8 cellular contexts compared by ENCODE assay signal in the genomic region with DNA sequence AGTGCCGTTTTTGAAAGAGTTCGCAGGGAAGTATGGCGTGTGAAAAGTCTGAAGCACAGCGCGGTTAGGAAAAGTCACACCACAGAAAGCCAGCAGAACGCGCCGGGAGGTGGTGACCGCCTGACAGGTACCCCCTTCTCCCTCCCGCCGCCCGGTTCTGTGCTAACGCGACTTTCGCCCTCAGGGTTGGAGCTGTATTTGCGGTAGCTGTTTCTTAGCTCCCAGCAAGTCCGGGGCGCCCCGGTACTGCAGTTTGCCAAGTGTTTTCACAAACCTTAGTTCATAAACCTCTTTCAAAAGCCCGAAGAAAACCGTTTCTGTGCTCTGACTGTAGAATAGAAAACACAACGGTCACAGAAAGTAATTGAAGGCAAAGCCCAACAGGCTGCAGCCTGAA. TPM values are rescaled to one million over a fixed set of nuclear protein-coding genes. Genes with fewer than 3 reads are reported as not detected.
DNase-seq lines count a peak whose midpoint lies in the region; ATAC-seq and TF ChIP-seq lines count a peak whose summit lies in the region.

No MANE protein-coding gene starts in this region.

- H3K36me3 ChIP-seq in ES-I3 (ENCODE audit: insufficient read depth, low read length) (no peaks in the 10 kb centered on the region), HUES6 (ENCODE audit: control insufficient read depth, insufficient read depth, low read length) (no peaks in the 10 kb centered on the region), endocrine pancreas (ENCODE audit: control insufficient read depth, insufficient read depth, low read length) (no peaks in the 10 kb centered on the region), mucosa of rectum (ENCODE audit: control insufficient read depth in 2 of 2, insufficient read depth in 2 of 2, low read length in 2 of 2) (no peaks in the 10 kb centered on the region), suprapubic skin (no peaks in the 10 kb centered on the region)

- TF ChIP-seq POLR2A in suprapubic skin (IDR thresholded peaks at IDR 0.05) = no peak

- peaks cover 33% of the 10 kb centered on the region for H3K27me3 ChIP-seq in HUES6 (ENCODE audit: control insufficient read depth, insufficient read depth, low read length)
- no peaks in the 10 kb centered on the region for H3K27me3 ChIP-seq in endocrine pancreas (ENCODE audit: control insufficient read depth, insufficient read depth, low read length)
- H3K27me3 ChIP-seq in mucosa of rectum (ENCODE audit: control insufficient read depth in 2 of 2, insufficient read depth in 2 of 2, low read length in 2 of 2) = no peaks in the 10 kb centered on the region
- no peaks in the 10 kb centered on the region for H3K27me3 ChIP-seq in suprapubic skin

- DNase-seq in activated CD4-positive, alpha-beta T cell treated with anti-CD3 and anti-CD28 coated beads for 4 hours = peak; percentile 34 to 49
- DNase-seq in suprapubic skin (ENCODE audit: low spot score in 2 of 2) (peak; percentile 72 to 87), dermis blood vessel endothelial cell (no peak)

- H3K9me3 ChIP-seq in ES-I3 (ENCODE audit: control insufficient read depth, insufficient read depth, low read length) (no peaks in the 10 kb centered on the region), HUES6 (ENCODE audit: control insufficient read depth, insufficient read depth, low read depth, low read length) (no peaks in the 10 kb centered on the region), endocrine pancreas (ENCODE audit: control insufficient read depth, low read length) (no peaks in the 10 kb centered on the region), mucosa of rectum (ENCODE audit: control insufficient read depth in 2 of 2, low read length in 2 of 2) (no peaks in the 10 kb centered on the region), suprapubic skin (no peaks in the 10 kb centered on the region)

- H3K27ac ChIP-seq in HUES6 (ENCODE audit: low read depth, low read length) (no peak overlapping the region), mucosa of rectum (ENCODE audit: low read depth in 2 of 2, low read length in 2 of 2) (peak overlapping the region; percentile 79 to 87), suprapubic skin (peak overlapping the region; percentile 82)

- WGBS in suprapubic skin = 2% methylated on average over 21 of the region's 22 CpGs

- H3K4me3 ChIP-seq in HUES6 (ENCODE audit: low read depth, low read length) (peak overlapping the region; percentile 92), endocrine pancreas (ENCODE audit: control insufficient read depth, insufficient read depth, low read length) (peak overlapping the region; percentile 79), mucosa of rectum (ENCODE audit: low read length in 2 of 2) (peak overlapping the region; percentile 84 to 90), suprapubic skin (peak overlapping the region; percentile 73)

- peak; percentile 46 for ATAC-seq in GM21529 (IDR thresholded peaks at IDR 0.05; ENCODE audit: unreplicated experiment)

- no peak for TF ChIP-seq EP300 in suprapubic skin (IDR thresholded peaks at IDR 0.05)

- TF ChIP-seq CTCF in suprapubic skin (IDR thresholded peaks at IDR 0.05) = no peak

- H3K9ac ChIP-seq in ES-I3 (ENCODE audit: low read depth, low read length) = peak overlapping the region; percentile 93
- H3K9ac ChIP-seq in HUES6 (ENCODE audit: low read length) = no peak overlapping the region
- peak overlapping the region; percentile 71 for H3K9ac ChIP-seq in endocrine pancreas (ENCODE audit: control insufficient read depth, insufficient read depth, low read length)
- H3K9ac ChIP-seq in mucosa of rectum (ENCODE audit: low read depth in 1 of 2, low read length in 2 of 2) = peak overlapping the region; percentile 79 to 83

- 0 out of 2 replicates have a peak, but pooled peaks cover 4% of the 10 kb centered on the region for H3K4me1 ChIP-seq in ES-I3 (ENCODE audit: insufficient read depth, low read length)
- peaks cover 8% of the 10 kb centered on the region; the same call in 1 of the 2 replicates for H3K4me1 ChIP-seq in HUES6 (ENCODE audit: control insufficient read depth, insufficient read depth, low read length)
- H3K4me1 ChIP-seq in endocrine pancreas (ENCODE audit: control insufficient read depth, insufficient read depth, low read length) = peaks cover 14% of the 10 kb centered on the region
- peaks cover 3 to 4% of the 10 kb centered on the region in 2 donors for H3K4me1 ChIP-seq in mucosa of rectum (ENCODE audit: control insufficient read depth in 2 of 2, insufficient read depth in 2 of 2, low read length in 2 of 2)
- H3K4me1 ChIP-seq in suprapubic skin = peaks cover 34% of the 10 kb centered on the region

RNA-seq across cellular contexts. Expression of a gene that starts 0.4 kb away (rescaled TPM):
- total RNA-seq in suprapubic skin (10 to 100 TPM; 28.8 to 49.6 (median 33.3) TPM), dermis blood vessel endothelial cell (36.9 and 43.2 TPM in 2 replicates)

RNA-seq across cellular contexts. Expression of a gene that starts 56.9 kb away (rescaled TPM):
- total RNA-seq in suprapubic skin (1 to 10 TPM; 4.5 to 9.1 (median 7.5) TPM), dermis blood vessel endothelial cell (6.7 and 7.5 TPM in 2 replicates)
